In the genomic region with DNA sequence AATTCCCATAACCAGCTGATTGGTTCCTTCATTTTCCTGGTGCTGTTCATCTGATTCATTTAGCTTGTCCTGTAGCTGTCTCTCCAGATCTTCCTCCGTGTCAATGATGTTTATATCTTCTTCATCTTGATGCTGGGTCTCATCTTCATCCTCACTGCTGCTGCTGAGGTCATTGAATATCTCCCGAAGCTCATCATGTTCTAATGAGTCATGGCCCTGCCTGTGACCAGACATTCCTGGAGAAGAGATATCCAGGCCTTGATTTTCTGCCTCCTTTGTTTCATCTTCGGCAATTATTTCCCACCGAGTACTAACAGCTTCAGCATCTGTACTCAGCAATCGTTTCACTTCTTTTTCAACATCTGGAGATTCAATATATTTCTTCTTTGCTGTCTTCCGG, we compare ENCODE assay signal across 2 cellular contexts.
TF ChIP-seq lines count a peak whose summit lies in the region.

No MANE protein-coding gene starts in this region.

TF ChIP-seq in SK-N-SH, 30 proteins besides CTCF, POLR2A, EP300 and RAD21 (continued from another document):
- TF ChIP-seq REST (IDR thresholded peaks at IDR 0.05; ENCODE audit: low read depth, low read length) (no peak), POLR2AphosphoS5 (IDR thresholded peaks at IDR 0.05; ENCODE audit: low read depth, low read length) (no peak), GATA2 (CRISPR knock-in tag; IDR thresholded peaks at IDR 0.05) (no peak)

TF ChIP-seq in SK-N-SH treated with all-trans-retinoic acid at 6 μM for 48 hours, 23 proteins besides CTCF, POLR2A, EP300 and RAD21 (continued from another document):
- no peak for TF ChIP-seq TSHZ2 (CRISPR knock-in tag; IDR thresholded peaks at IDR 0.05)
- no peak for TF ChIP-seq PATZ1 (CRISPR knock-in tag; IDR thresholded peaks at IDR 0.05; ENCODE audit: borderline replicate concordance)
- TF ChIP-seq, protein P1, sequence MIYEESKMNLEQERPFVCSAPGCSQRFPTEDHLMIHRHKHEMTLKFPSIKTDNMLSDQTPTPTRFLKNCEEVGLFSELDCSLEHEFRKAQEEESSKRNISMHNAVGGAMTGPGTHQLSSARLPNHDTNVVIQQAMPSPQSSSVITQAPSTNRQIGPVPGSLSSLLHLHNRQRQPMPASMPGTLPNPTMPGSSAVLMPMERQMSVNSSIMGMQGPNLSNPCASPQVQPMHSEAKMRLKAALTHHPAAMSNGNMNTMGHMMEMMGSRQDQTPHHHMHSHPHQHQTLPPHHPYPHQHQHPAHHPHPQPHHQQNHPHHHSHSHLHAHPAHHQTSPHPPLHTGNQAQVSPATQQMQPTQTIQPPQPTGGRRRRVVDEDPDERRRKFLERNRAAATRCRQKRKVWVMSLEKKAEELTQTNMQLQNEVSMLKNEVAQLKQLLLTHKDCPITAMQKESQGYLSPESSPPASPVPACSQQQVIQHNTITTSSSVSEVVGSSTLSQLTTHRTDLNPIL (CRISPR knock-in tag; IDR thresholded peaks at IDR 0.05; ENCODE audit: low read depth), result no peak
- no peak for TF ChIP-seq TCF4 (CRISPR knock-in tag; IDR thresholded peaks at IDR 0.05; ENCODE audit: borderline replicate concordance)
- TF ChIP-seq ISL1 (CRISPR knock-in tag; IDR thresholded peaks at IDR 0.05), result no peak
- TF ChIP-seq GLIS3 (CRISPR knock-in tag; IDR thresholded peaks at IDR 0.05), result no peak
- TF ChIP-seq ESRRG (CRISPR knock-in tag; IDR thresholded peaks at IDR 0.05), result no peak
- TF ChIP-seq TOX (CRISPR knock-in tag; IDR thresholded peaks at IDR 0.05; ENCODE audit: borderline replicate concordance), result no peak
- no peak for TF ChIP-seq PPARA (CRISPR knock-in tag; IDR thresholded peaks at IDR 0.05; ENCODE audit: borderline replicate concordance)
- no peak for TF ChIP-seq ZC3H10 (CRISPR knock-in tag; IDR thresholded peaks at IDR 0.05)
